In the genomic region with DNA sequence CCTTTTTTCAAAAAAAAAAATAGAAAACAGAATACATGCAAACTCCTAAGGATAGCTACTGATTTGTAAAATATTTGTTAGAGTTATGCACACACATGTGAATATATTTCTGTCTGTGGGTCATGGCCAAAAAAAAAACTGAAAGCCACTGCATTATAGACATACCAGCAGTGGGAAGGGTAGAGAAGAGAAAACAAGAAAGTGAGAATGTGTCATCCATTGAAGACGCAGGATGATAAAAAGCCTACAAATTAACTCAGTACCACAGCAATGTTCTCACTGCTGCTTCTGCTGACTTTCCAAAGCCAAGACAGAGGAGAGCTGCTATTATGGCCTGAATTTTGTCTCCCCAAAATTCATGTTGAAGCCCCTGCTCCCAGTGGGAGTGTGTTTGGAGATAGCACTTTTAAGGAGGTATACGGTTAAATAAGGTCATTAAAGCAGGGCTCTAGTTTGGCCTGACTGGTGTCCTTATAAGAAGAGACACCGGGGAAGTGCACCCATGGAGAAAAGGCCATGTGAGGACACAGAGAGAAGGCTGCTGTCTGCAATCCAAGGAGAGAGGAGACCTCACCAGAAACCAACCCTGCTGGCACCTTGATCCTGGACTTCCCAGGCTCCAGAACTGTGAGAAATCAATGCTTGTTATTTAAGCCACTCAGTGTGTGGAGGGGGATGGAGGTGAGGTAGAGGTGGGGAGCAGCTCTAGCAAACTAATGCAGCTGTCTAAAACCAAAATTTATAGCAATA, we compare ENCODE assay signal across 10 cellular contexts.
DNase-seq lines count a peak whose midpoint lies in the region; ATAC-seq, FAIRE-seq and TF ChIP-seq lines count a peak whose summit lies in the region.
"Had no signal": no experiment of that assay in that cellular context is flagged by ENCODE, and none has a peak within 500 bp of the region (broad histone marks: within the 10 kb centered on the region; RNA-seq: fewer than 3 reads in every experiment).

No MANE protein-coding gene starts in this region.

- peak overlapping the region; percentile 92 for H3K27ac ChIP-seq in HepG2 (ENCODE audit: extremely low read length, insufficient read depth, low read length)
- peak overlapping the region in 1 of 3 donors; percentile 44 for H3K27ac ChIP-seq in right lobe of liver
- H3K27ac ChIP-seq in hepatocyte, result peak overlapping the region; percentile 69
- H3K27ac ChIP-seq: colonic mucosa had no signal

- H4K20me1 ChIP-seq in HepG2 (ENCODE audit: insufficient read depth, low read length), result no peaks in the 10 kb centered on the region
- no peaks in the 10 kb centered on the region for H4K20me1 ChIP-seq in hepatocyte (ENCODE audit: insufficient read depth, poor library complexity, severe bottlenecking)

- 82% methylated on average over 3 of the region's 3 CpGs for WGBS in HepG2 (ENCODE audit: low lambda C conversion rate)
- 76% methylated on average over 3 of the region's 3 CpGs for WGBS in right lobe of liver (ENCODE audit: insufficient coverage, low coverage, low lambda C conversion rate, missing lambda C conversion rate)
- 79% methylated on average over 3 of the region's 3 CpGs for WGBS in hepatocyte (ENCODE audit: low lambda C conversion rate, missing lambda C conversion rate)

- H3K9me3 ChIP-seq in HepG2 (ENCODE audit: low read length) (no peaks in the 10 kb centered on the region), right lobe of liver (no peaks in the 10 kb centered on the region), hepatocyte (ENCODE audit: low read depth) (no peaks in the 10 kb centered on the region)
- H3K9me3 ChIP-seq: colonic mucosa had no signal

- no peaks in the 10 kb centered on the region for H3K27me3 ChIP-seq in HepG2 (ENCODE audit: control insufficient read depth in 1 of 2, insufficient read depth in 2 of 2, low read length in 2 of 2)
- no peaks in the 10 kb centered on the region for H3K27me3 ChIP-seq in right lobe of liver
- no peaks in the 10 kb centered on the region for H3K27me3 ChIP-seq in hepatocyte
- H3K27me3 ChIP-seq: colonic mucosa had no signal

- no peak for TF ChIP-seq EP300 in HepG2 (IDR thresholded peaks at IDR 0.05; ENCODE audit: low read depth in 2 of 2, low read length in 2 of 2)
- TF ChIP-seq EP300 in HepG2 (CRISPR knock-in tag; IDR thresholded peaks at IDR 0.05; ENCODE audit: borderline replicate concordance), result 0 out of 2 replicates have a peak, but pooled peaks have one; percentile 38

- peak overlapping the region; percentile 71 for H3K9ac ChIP-seq in HepG2 (ENCODE audit: insufficient read depth, low read depth, low read length)

- no peak for ATAC-seq in HepG2
- ATAC-seq in right lobe of liver, result no peak
- no peak for ATAC-seq in HG02852 (IDR thresholded peaks at IDR 0.05; ENCODE audit: unreplicated experiment)
- ATAC-seq: T-cell had no signal

- H3K36me3 ChIP-seq in HepG2 (replicated peaks in 1 of 2; ENCODE audit: control insufficient read depth in 1 of 2, insufficient read depth in 2 of 2, low read length in 2 of 2) (peaks cover 11 to 39% of the 10 kb centered on the region in 2 experiments), right lobe of liver (peaks cover 0 to 1% (median 0%) of the 10 kb centered on the region in 4 donors), hepatocyte (replicated peaks; ENCODE audit: insufficient read depth, low read depth) (no peaks in the 10 kb centered on the region)
- H3K36me3 ChIP-seq: colonic mucosa had no signal

- no peaks in the 10 kb centered on the region for H3K9me2 ChIP-seq in hepatocyte (replicated peaks; ENCODE audit: insufficient read depth)

- no peak for TF ChIP-seq RAD21 in HepG2 (CRISPR knock-in tag; IDR thresholded peaks at IDR 0.05)

- H2AFZ ChIP-seq in HepG2 (ENCODE audit: low read length) (no peak overlapping the region), hepatocyte (no peak overlapping the region)

- DNase-seq in HepG2 (ENCODE audit: low spot score), result no peak
- no peak for DNase-seq in right lobe of liver
- peak; percentile 49 for DNase-seq in astrocyte of the spinal cord (ENCODE audit: low read depth, low spot score)
- no peak for DNase-seq in hepatocyte (ENCODE audit: low spot score)
- DNase-seq in activated naive CD4-positive, alpha-beta T cell treated with anti-CD3 and anti-CD28 coated beads, Interleukin-2, amount 50 U/mL, for 16 hours, result no peak
- no peak for DNase-seq in HuH-7.5 (ENCODE audit: low spot score)
- no peak for DNase-seq in activated CD4-positive, CD25-positive, alpha-beta regulatory T cell (lab: John Stamatoyannopoulos, UW)
- DNase-seq: colonic mucosa, T-cell had no signal

- H3K4me1 ChIP-seq in HepG2 (ENCODE audit: insufficient read depth, low read length) (peaks cover 71% of the 10 kb centered on the region), right lobe of liver (peaks cover 0 to 29% (median 13%) of the 10 kb centered on the region in 4 donors), hepatocyte (ENCODE audit: insufficient read depth) (peaks cover 9% of the 10 kb centered on the region)
- H3K4me1 ChIP-seq: colonic mucosa had no signal

- TF ChIP-seq CTCF in HepG2 (CRISPR knock-in tag; IDR thresholded peaks at IDR 0.05) (no peak), right lobe of liver (IDR thresholded peaks at IDR 0.05) (no peak), astrocyte of the spinal cord (IDR thresholded peaks at IDR 0.05; ENCODE audit: low read depth, low read length) (no peak), hepatocyte (IDR thresholded peaks at IDR 0.05; ENCODE audit: poor library complexity) (no peak)

- no peak for FAIRE-seq in HepG2 (lab: Jason Lieb, UNC)

- peaks cover 55% of the 10 kb centered on the region for H3K79me2 ChIP-seq in HepG2 (ENCODE audit: insufficient read depth, low read length)
- peaks cover 9% of the 10 kb centered on the region for H3K79me2 ChIP-seq in hepatocyte

- peak overlapping the region; percentile 87 for H3K4me2 ChIP-seq in HepG2 (ENCODE audit: low read depth, low read length)
- no peak overlapping the region for H3K4me2 ChIP-seq in hepatocyte

- H3K4me3 ChIP-seq in HepG2 (replicated peaks in 1 of 3; ENCODE audit: insufficient read depth in 1 of 3, low read depth in 2 of 3, low read length in 3 of 3) (peak overlapping the region in 2 of 3 experiments; percentile 35 to 56; a peak in 4 of 6 replicates), right lobe of liver (no peak overlapping the region), astrocyte of the spinal cord (ENCODE audit: low read depth, low read length) (no peak overlapping the region), hepatocyte (no peak overlapping the region)
- H3K4me3 ChIP-seq: colonic mucosa had no signal

- POLR2A ChIA-PET in HepG2 (lab: Yijun Ruan, JAX), result interaction anchor here (1.4 to 3.0 kb wide), 9 partner anchors 22 to 182 kb away, joined by 4 to 54 read pairs (median 9); a partner anchor contains a TSS

- BruUV-seq in HepG2 (replicated peaks; lab: Mats Ljungman, UMichigan), result no TSS peak

- in situ Hi-C loops in HepG2 (cut with HindIII; ENCODE audit: extremely low pct_ligation_motif_present, low pct_unique_long_range_greater_than_20kb), result no loop called here
- in situ Hi-C loops in astrocyte of the spinal cord (cut with HindIII; ENCODE audit: low sequenced_read_pairs), result no loop called here

- CTCF ChIA-PET in HepG2 (lab: Yijun Ruan, JAX; ENCODE audit: low intra/inter-chr PET ratio, low total read pairs), result no interaction called here

- TF ChIP-seq POLR2A in HepG2 (IDR thresholded peaks at IDR 0.05; ENCODE audit: insufficient read depth in 1 of 2, low read depth in 2 of 2, low read length in 2 of 2), result no peak
- no peak for TF ChIP-seq POLR2A in right lobe of liver (IDR thresholded peaks at IDR 0.05)

- intact Hi-C loops in HepG2 (cut with micrococcal nuclease; ENCODE audit: unreplicated experiment), result no loop called here
- intact Hi-C loops in right lobe of liver (cut with DNase I), result no loop called here

TF ChIP-seq in HepG2, 621 proteins besides CTCF, POLR2A, EP300 and RAD21 (continues in another document):
- peak; percentile 8; the same call in 1 of the 2 replicates for TF ChIP-seq POLR2G (IDR thresholded peaks at IDR 0.05; ENCODE audit: low read depth, low read length)
- TF ChIP-seq, protein P1, sequence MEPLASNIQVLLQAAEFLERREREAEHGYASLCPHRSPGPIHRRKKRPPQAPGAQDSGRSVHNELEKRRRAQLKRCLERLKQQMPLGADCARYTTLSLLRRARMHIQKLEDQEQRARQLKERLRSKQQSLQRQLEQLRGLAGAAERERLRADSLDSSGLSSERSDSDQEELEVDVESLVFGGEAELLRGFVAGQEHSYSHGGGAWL (CRISPR knock-in tag; IDR thresholded peaks at IDR 0.05), result no peak
- TF ChIP-seq YY1 (IDR thresholded peaks at IDR 0.05; ENCODE audit: insufficient read depth, insufficient replicate concordance, low read depth, low read length), result no peak
- 0 out of 2 replicates have a peak, but pooled peaks have one; percentile 35 for TF ChIP-seq TGIF2 (CRISPR knock-in tag; IDR thresholded peaks at IDR 0.05)
- TF ChIP-seq ZKSCAN8 (CRISPR knock-in tag; IDR thresholded peaks at IDR 0.05; ENCODE audit: borderline replicate concordance), result no peak
- peak; percentile 15 for TF ChIP-seq TEAD3 (CRISPR knock-in tag; optimal IDR thresholded peaks at IDR 0.05; ENCODE audit: borderline replicate concordance)
- TF ChIP-seq, protein P2, sequence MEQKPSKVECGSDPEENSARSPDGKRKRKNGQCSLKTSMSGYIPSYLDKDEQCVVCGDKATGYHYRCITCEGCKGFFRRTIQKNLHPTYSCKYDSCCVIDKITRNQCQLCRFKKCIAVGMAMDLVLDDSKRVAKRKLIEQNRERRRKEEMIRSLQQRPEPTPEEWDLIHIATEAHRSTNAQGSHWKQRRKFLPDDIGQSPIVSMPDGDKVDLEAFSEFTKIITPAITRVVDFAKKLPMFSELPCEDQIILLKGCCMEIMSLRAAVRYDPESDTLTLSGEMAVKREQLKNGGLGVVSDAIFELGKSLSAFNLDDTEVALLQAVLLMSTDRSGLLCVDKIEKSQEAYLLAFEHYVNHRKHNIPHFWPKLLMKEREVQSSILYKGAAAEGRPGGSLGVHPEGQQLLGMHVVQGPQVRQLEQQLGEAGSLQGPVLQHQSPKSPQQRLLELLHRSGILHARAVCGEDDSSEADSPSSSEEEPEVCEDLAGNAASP (CRISPR knock-in tag; IDR thresholded peaks at IDR 0.05; ENCODE audit: borderline replicate concordance), result peak; percentile 83; the same call in 1 of the 2 replicates
- TF ChIP-seq DPF2 (CRISPR knock-in tag; IDR thresholded peaks at IDR 0.05; ENCODE audit: borderline replicate concordance, low read depth), result no peak
- TF ChIP-seq ZNF441 (CRISPR knock-in tag; IDR thresholded peaks at IDR 0.05; ENCODE audit: borderline replicate concordance), result peak; percentile 96
- 0 out of 2 replicates have a peak, but pooled peaks have one; percentile 36 for TF ChIP-seq ZNF253 (CRISPR knock-in tag; IDR thresholded peaks at IDR 0.05; ENCODE audit: borderline replicate concordance)
- TF ChIP-seq RBFOX2 (IDR thresholded peaks at IDR 0.05; ENCODE audit: low read depth, low read length), result 0 out of 2 replicates have a peak, but pooled peaks have one; percentile 1
- no peak for TF ChIP-seq LCORL (IDR thresholded peaks at IDR 0.05)
- TF ChIP-seq LCORL (CRISPR knock-in tag; IDR thresholded peaks at IDR 0.05), result peak; percentile 65; the same call in 1 of the 2 replicates
- TF ChIP-seq ZNF792 (CRISPR knock-in tag; IDR thresholded peaks at IDR 0.05), result no peak

Comparison
In these comparisons a context has a peak if more than half of its experiments do, and no peak if none do; other contexts are left out.
1. H3K4me3 ChIP-seq: peak in HepG2 (2 of 3); none in right lobe of liver (0 of 3), astrocyte of the spinal cord (single experiment) and hepatocyte (single experiment).